9 cellular contexts compared by ENCODE assay signal in genomic region chr7:50359995-50360925, GRCh38. TPM values are rescaled to one million over a fixed set of nuclear protein-coding genes. Genes with fewer than 3 reads are reported as not detected.
DNase-seq lines count a peak whose midpoint lies in the region; ATAC-seq lines count a peak whose summit lies in the region.
"Had no signal": no experiment of that assay in that cellular context is flagged by ENCODE, and none has a peak within 500 bp of the region (broad histone marks: within the 10 kb centered on the region; RNA-seq: fewer than 3 reads in every experiment).

No MANE protein-coding gene starts in this region.

- H3K4ac ChIP-seq in neuronal stem cell (ENCODE audit: low read length): no peak overlapping the region

- no peak overlapping the region for H3K4me2 ChIP-seq in neuronal stem cell (ENCODE audit: insufficient read depth, low read length, poor library complexity, severe bottlenecking)

- H3K23ac ChIP-seq in neuronal stem cell (ENCODE audit: low read depth, low read length, poor library complexity): peak overlapping the region; percentile 62

- no peaks in the 10 kb centered on the region for H3K9me3 ChIP-seq in neuronal stem cell (replicated peaks in 1 of 2; ENCODE audit: control insufficient read depth in 2 of 2, insufficient read depth in 1 of 2, low read depth in 1 of 2, low read length in 2 of 2)
- H3K9me3 ChIP-seq: heart left ventricle had no signal

- no peak overlapping the region for H2BK120ac ChIP-seq in neuronal stem cell (ENCODE audit: low read depth, low read length)

- no peak overlapping the region for H3K27ac ChIP-seq in neuronal stem cell (replicated peaks; ENCODE audit: low read length)
- H3K27ac ChIP-seq in caudate nucleus (ENCODE audit: low read depth, low read length): no peak overlapping the region

- DNase-seq in left ventricle myocardium superior (no peak), cardiac septum (ENCODE audit: low spot score) (no peak), neuronal stem cell (ENCODE audit: low spot score) (no peak), caudate nucleus (lab: John Stamatoyannopoulos, UW) (no peak), DMS79 treated with DMSO at 0.1 percent for 48 hours (lab: John Stamatoyannopoulos, UW) (no peak)
- DNase-seq in activated naive CD4-positive, alpha-beta T cell treated with anti-CD3 and anti-CD28 coated beads for 36 hours: peak; percentile 91
- DNase-seq: heart left ventricle had no signal

- no peak overlapping the region for H2BK12ac ChIP-seq in neuronal stem cell (ENCODE audit: low read length)

- no peaks in the 10 kb centered on the region for H3K36me3 ChIP-seq in neuronal stem cell (replicated peaks in 1 of 2; ENCODE audit: control insufficient read depth in 2 of 2, insufficient read depth in 2 of 2, low read length in 2 of 2)

- H3K4me1 Mint-ChIP-seq in activated naive CD4-positive, alpha-beta T cell treated with anti-CD3 and anti-CD28 coated beads for 36 hours (ENCODE audit: low read depth): peaks cover 97% of the 10 kb centered on the region

- no peaks in the 10 kb centered on the region for H3K79me1 ChIP-seq in neuronal stem cell (ENCODE audit: low read depth, low read length)

- no peaks in the 10 kb centered on the region for H3K27me3 Mint-ChIP-seq in activated naive CD4-positive, alpha-beta T cell treated with anti-CD3 and anti-CD28 coated beads for 36 hours (ENCODE audit: low read depth)

- WGBS in neuronal stem cell (ENCODE audit: extremely low coverage in 2 of 2, insufficient read length in 2 of 2, insufficient replicate concordance in 1 of 2), 2 donors: no CpG with 5 or more reads among the region's 20 CpGs

- H3K18ac ChIP-seq in neuronal stem cell (ENCODE audit: low read length): peak overlapping the region; percentile 42

- peak overlapping the region; percentile 56 for H4K91ac ChIP-seq in neuronal stem cell (ENCODE audit: low read depth, low read length, poor library complexity)

- CTCF ChIA-PET in activated naive CD4-positive, alpha-beta T cell treated with anti-CD3 and anti-CD28 coated beads for 36 hours (lab: Charles Lee): interaction anchor here (0.6 to 18.5 kb wide), 11 partner anchors 7 to 155 kb away, joined by 3 to 264 read pairs (median 3); no protein-coding TSS in a partner anchor

- H3K9me3 Mint-ChIP-seq in activated naive CD4-positive, alpha-beta T cell treated with anti-CD3 and anti-CD28 coated beads for 36 hours: no peaks in the 10 kb centered on the region

- no peak overlapping the region for H2BK5ac ChIP-seq in neuronal stem cell (ENCODE audit: low read length)

- H3K4me3 ChIP-seq in neuronal stem cell (ENCODE audit: low read length in 2 of 2): no peak overlapping the region
- H3K4me3 ChIP-seq: heart left ventricle had no signal

- peaks cover 0 to 12% of the 10 kb centered on the region in 2 donors for H3K4me1 ChIP-seq in neuronal stem cell (ENCODE audit: control insufficient read depth in 2 of 2, insufficient read depth in 1 of 2, low read depth in 1 of 2, low read length in 2 of 2)

- H3K36me3 Mint-ChIP-seq in activated naive CD4-positive, alpha-beta T cell treated with anti-CD3 and anti-CD28 coated beads for 36 hours (ENCODE audit: low read depth): peaks cover 85% of the 10 kb centered on the region

- H3K27me3 ChIP-seq in neuronal stem cell (ENCODE audit: control insufficient read depth in 3 of 3, insufficient read depth in 3 of 3, low read depth in 1 of 3, low read length in 3 of 3): no peaks in the 10 kb centered on the region

- H2AK5ac ChIP-seq in neuronal stem cell (ENCODE audit: low read depth, low read length): no peak overlapping the region

- no peak overlapping the region for H2AFZ ChIP-seq in neuronal stem cell (ENCODE audit: low read length)

- no peak overlapping the region for H3K14ac ChIP-seq in neuronal stem cell (ENCODE audit: low read length)

- peak overlapping the region; percentile 100 for H3K27ac Mint-ChIP-seq in activated naive CD4-positive, alpha-beta T cell treated with anti-CD3 and anti-CD28 coated beads for 36 hours

- intact Hi-C loops in left ventricle myocardium superior (cut with micrococcal nuclease) (no loop called here), cardiac septum (cut with DNase I) (no loop called here)
- intact Hi-C loops in activated naive CD4-positive, alpha-beta T cell treated with anti-CD3 and anti-CD28 coated beads for 36 hours (cut with micrococcal nuclease): loop anchor here (1.0 kb wide), 1 partner anchor 8 kb away; no protein-coding TSS in a partner anchor

- H2BK15ac ChIP-seq in neuronal stem cell (ENCODE audit: low read length): no peak overlapping the region

- peak overlapping the region; percentile 2 for H3K9ac ChIP-seq in neuronal stem cell (ENCODE audit: low read depth, low read length, poor library complexity)

- peak overlapping the region; percentile 56 for H3K4me3 Mint-ChIP-seq in activated naive CD4-positive, alpha-beta T cell treated with anti-CD3 and anti-CD28 coated beads for 36 hours

- H4K8ac ChIP-seq in neuronal stem cell (ENCODE audit: low read depth, low read length): no peak overlapping the region

- ATAC-seq in left ventricle myocardium superior (peak; percentile 12), GM19351 (IDR thresholded peaks at IDR 0.05; ENCODE audit: unreplicated experiment) (no peak), GM18502 (IDR thresholded peaks at IDR 0.05; ENCODE audit: poor library complexity, unreplicated experiment) (no peak)

RNA-seq across cellular contexts. Expression of gene IKZF1, which starts 55.7 kb away (rescaled TPM):
- 3.7 TPM for total RNA-seq in left ventricle myocardium superior
- 2.2 TPM for total RNA-seq in cardiac septum
- 100 to 1,000 TPM; 213 to 226 TPM for total RNA-seq in activated naive CD4-positive, alpha-beta T cell treated with anti-CD3 and anti-CD28 coated beads for 36 hours
- polyA plus RNA-seq in neuronal stem cell (2013, experiment 1 of 2): 0.61 TPM
- polyA plus RNA-seq in neuronal stem cell (2013, experiment 2 of 2): 0.66 TPM

Comparison
In these comparisons a context has a peak if more than half of its experiments do, and no peak if none do; other contexts are left out.
1. RNA of gene IKZF1, which starts 55.7 kb away (total RNA-seq): 213 to 226 TPM in activated naive CD4-positive, alpha-beta T cell treated with anti-CD3 and anti-CD28 coated beads for 36 hours; 3.7 TPM in left ventricle myocardium superior (single experiment) and 2.2 TPM in cardiac septum (single experiment); every median in the first group is over 10 times any median in the second.